9 cellular contexts compared by ENCODE assay signal in genomic region chr5:159553792-159554191, GRCh38.
"Had no signal": no experiment of that assay in that cellular context is flagged by ENCODE, and none has a peak within 500 bp of the region (broad histone marks: within the 10 kb centered on the region; RNA-seq: fewer than 3 reads in every experiment).

No MANE protein-coding gene starts in this region.

- H3K4me3 Mint-ChIP-seq: GM23338, H9 had no signal

- H3K27ac ChIP-seq: KMS-11 had no signal

- H3K9me3 Mint-ChIP-seq: GM23338 had no signal

- H2AFZ ChIP-seq: GM23338 had no signal

- FAIRE-seq: H1, H54, HTR-8/SVneo had no signal

- H3K4me1 Mint-ChIP-seq: GM23338, H9 had no signal

- DNase-seq: H9, HCEC 1CT, IMR-90, KBM-7 had no signal

- H3K27ac Mint-ChIP-seq: GM23338, H9 had no signal

- H3K9ac ChIP-seq: KMS-11 had no signal

- H3K4me3 ChIP-seq: GM23338 had no signal

- H3K4me2 ChIP-seq: GM23338, KMS-11 had no signal

- ATAC-seq: GM23338 had no signal
